ENCODE assay signal across 13 cellular contexts in genomic region chr11:61732705-61733104, GRCh38. TPM values are rescaled to one million over a fixed set of nuclear protein-coding genes. Genes with fewer than 3 reads are reported as not detected.
DNase-seq lines count a peak whose midpoint lies in the region; ATAC-seq and TF ChIP-seq lines count a peak whose summit lies in the region.
"Had no signal": no experiment of that assay in that cellular context is flagged by ENCODE, and none has a peak within 500 bp of the region (broad histone marks: within the 10 kb centered on the region; RNA-seq: fewer than 3 reads in every experiment).

No MANE protein-coding gene starts in this region.

- in situ Hi-C loops in ACHN (cut with HindIII; ENCODE audit: low pct_ligation_motif_present, low pct_unique_long_range_greater_than_20kb, low sequenced_read_pairs) = no loop called here

- H3K4me3 Mint-ChIP-seq in naive thymus-derived CD4-positive, alpha-beta T cell = no peak overlapping the region

- H3K36me3 Mint-ChIP-seq in naive thymus-derived CD4-positive, alpha-beta T cell = no peaks in the 10 kb centered on the region

- peaks cover 0 to 4% (median 0%) of the 10 kb centered on the region in 5 donors for H3K27me3 Mint-ChIP-seq in naive thymus-derived CD4-positive, alpha-beta T cell

- POLR2A ChIA-PET in naive thymus-derived CD4-positive, alpha-beta T cell (lab: Charles Lee) = interaction anchor here (0.5 kb wide), 1 partner anchor 261 kb away, joined by 5 read pairs; no protein-coding TSS in a partner anchor

- H3K79me2 ChIP-seq in OCI-LY3 (ENCODE audit: low read length) = no peaks in the 10 kb centered on the region

- no peaks in the 10 kb centered on the region for H3K9me3 ChIP-seq in OCI-LY3 (ENCODE audit: insufficient read depth, low read length)
- no peaks in the 10 kb centered on the region for H3K9me3 ChIP-seq in tibial nerve
- no peaks in the 10 kb centered on the region for H3K9me3 ChIP-seq in naive thymus-derived CD4-positive, alpha-beta T cell (ENCODE audit: control insufficient read depth in 2 of 3, low read length in 3 of 3)
- H3K9me3 ChIP-seq: left lung, pancreas, stomach had no signal

- H3K4me2 ChIP-seq in OCI-LY3 (ENCODE audit: low read length) = no peak overlapping the region

- TF ChIP-seq CTCF in OCI-LY3 (IDR thresholded peaks at IDR 0.05; ENCODE audit: low read depth, low read length) (no peak), dorsolateral prefrontal cortex (IDR thresholded peaks at IDR 0.05 in 54 of 56, conservative IDR thresholded peaks at IDR 0.05 in 2 of 56; ENCODE audit: low read depth in 1 of 56, partially characterized antibody in 56 of 56) (no peak), tibial nerve (IDR thresholded peaks at IDR 0.05) (no peak)

- CTCF ChIA-PET in naive thymus-derived CD4-positive, alpha-beta T cell (lab: Charles Lee) = interaction anchor here (0.8 to 1.6 kb wide), 13 partner anchors 8 to 376 kb away, joined by 3 to 22 read pairs (median 5); partner anchors contain the start of gene DAGLA

- H3K27me3 ChIP-seq in OCI-LY3 (ENCODE audit: low read depth, low read length) (peaks cover 16% of the 10 kb centered on the region), dorsolateral prefrontal cortex (no peaks in the 10 kb centered on the region), layer of hippocampus (ENCODE audit: control insufficient read depth, insufficient read depth, low read length) (no peaks in the 10 kb centered on the region), tibial nerve (no peaks in the 10 kb centered on the region)
- no peaks in the 10 kb centered on the region for H3K27me3 ChIP-seq in naive thymus-derived CD4-positive, alpha-beta T cell (ENCODE audit: control insufficient read depth in 2 of 2, insufficient read depth in 2 of 2, low read length in 2 of 2)
- H3K27me3 ChIP-seq: brain microvascular endothelial cell, left lung, pancreas, stomach had no signal

- 60 to 76% methylated on average over 3 to 6 of the region's 6 CpGs for WGBS in tibial nerve, 2 donors

- no peak for TF ChIP-seq POLR2A in tibial nerve (IDR thresholded peaks at IDR 0.05)

- H3K9me3 Mint-ChIP-seq in naive thymus-derived CD4-positive, alpha-beta T cell = no peaks in the 10 kb centered on the region

- DNase-seq in dorsolateral prefrontal cortex (peak in 2 of 10 donors; percentile 44 to 76), tibial nerve (ENCODE audit: low spot score in 2 of 2) (no peak), ACHN (no peak), NCI-H1930 (lab: John Stamatoyannopoulos, UW) (no peak), NCI-H446 (lab: John Stamatoyannopoulos, UW) (no peak)
- DNase-seq in naive thymus-derived CD4-positive, alpha-beta T cell = no peak

- no peak overlapping the region for H3K4me3 ChIP-seq in OCI-LY3 (ENCODE audit: low read length)
- no peak overlapping the region for H3K4me3 ChIP-seq in dorsolateral prefrontal cortex
- H3K4me3 ChIP-seq in tibial nerve = no peak overlapping the region
- H3K4me3 ChIP-seq in naive thymus-derived CD4-positive, alpha-beta T cell (ENCODE audit: low read length) = no peak overlapping the region
- H3K4me3 ChIP-seq: left lung, pancreas, stomach had no signal

- no peak overlapping the region for H3K9ac ChIP-seq in OCI-LY3 (ENCODE audit: low read length)

- no peak overlapping the region for H3K27ac ChIP-seq in OCI-LY3 (ENCODE audit: low read length)
- H3K27ac ChIP-seq in dorsolateral prefrontal cortex = peak overlapping the region; percentile 70 to 98 (median 92)
- peak overlapping the region; percentile 86 for H3K27ac ChIP-seq in layer of hippocampus (ENCODE audit: low read depth, low read length)
- peak overlapping the region; percentile 34 to 76 (median 49) for H3K27ac ChIP-seq in tibial nerve
- H3K27ac ChIP-seq in naive thymus-derived CD4-positive, alpha-beta T cell (ENCODE audit: low read depth, low read length) = no peak overlapping the region
- H3K27ac ChIP-seq: brain microvascular endothelial cell, left lung, pancreas, WERI-Rb-1 had no signal

- peak overlapping the region; percentile 82; the same call in 1 of the 2 replicates for H2AFZ ChIP-seq in OCI-LY3 (ENCODE audit: low read depth, low read length)

- H4K20me1 ChIP-seq in OCI-LY3 (ENCODE audit: insufficient read depth, low read length) = no peaks in the 10 kb centered on the region

- peaks cover 4% of the 10 kb centered on the region; the same call in 1 of the 2 replicates for H3K4me1 ChIP-seq in OCI-LY3 (ENCODE audit: low read length)
- peaks cover 0 to 27% (median 5%) of the 10 kb centered on the region in 4 donors for H3K4me1 ChIP-seq in tibial nerve
- H3K4me1 ChIP-seq in naive thymus-derived CD4-positive, alpha-beta T cell (ENCODE audit: control insufficient read depth in 2 of 2, insufficient read depth in 2 of 2, low read length in 2 of 2) = no peaks in the 10 kb centered on the region

- no peak for TF ChIP-seq EP300 in tibial nerve (IDR thresholded peaks at IDR 0.05)

- H3K4me1 Mint-ChIP-seq in naive thymus-derived CD4-positive, alpha-beta T cell = peaks cover 5 to 8% (median 5%) of the 10 kb centered on the region in 7 donors

- intact Hi-C loops in dorsolateral prefrontal cortex (cut with DNase I) = loop anchor here (1.0 to 10.0 kb wide), 4 partner anchors 35 to 255 kb away; partner anchors contain the start of genes DAGLA (in 2 of the 2) and SYT7 (in 1 of the 2)
- intact Hi-C loops in naive thymus-derived CD4-positive, alpha-beta T cell (cut with micrococcal nuclease) = loop anchor here (1.0 kb wide), 4 partner anchors 36 to 94 kb away; partner anchors contain the start of gene DAGLA (in 2 of the 2)

- no peak overlapping the region for H3K27ac Mint-ChIP-seq in naive thymus-derived CD4-positive, alpha-beta T cell

- ATAC-seq in naive thymus-derived CD4-positive, alpha-beta T cell = no peak

- H3K36me3 ChIP-seq in OCI-LY3 (replicated peaks; ENCODE audit: low read depth, low read length) = no peaks in the 10 kb centered on the region
- H3K36me3 ChIP-seq in tibial nerve = peaks cover 0 to 77% (median 0%) of the 10 kb centered on the region in 3 donors
- H3K36me3 ChIP-seq in naive thymus-derived CD4-positive, alpha-beta T cell (ENCODE audit: control insufficient read depth in 2 of 3, insufficient read depth in 3 of 3, low read length in 3 of 3) = no peaks in the 10 kb centered on the region
- H3K36me3 ChIP-seq: WERI-Rb-1 had no signal

RNA-seq across cellular contexts. Expression of gene MYRF, which starts 19.7 kb away (rescaled TPM):
- total RNA-seq in dorsolateral prefrontal cortex (100 to 1,000 TPM in 87 of 120 experiments, 10 to 100 TPM in 33; 23.0 to 708 (median 141) TPM), tibial nerve (1 to 10 TPM; 1.0 to 7.5 (median 2.1) TPM)
- 1 to 10 TPM in 1 of 5 experiments, under 1 TPM in 4; 0.19 to 1.5 (median 0.29) TPM for total RNA-seq in naive thymus-derived CD4-positive, alpha-beta T cell
- polyA plus RNA-seq in naive thymus-derived CD4-positive, alpha-beta T cell = under 1 TPM in 1 of 2 donors, not detected in 1; 0.44 TPM

RNA-seq across cellular contexts. Expression of gene DAGLA, which starts 52.5 kb away (rescaled TPM):
- 10 to 100 TPM; 12.9 to 58.9 (median 36.2) TPM for total RNA-seq in dorsolateral prefrontal cortex
- 1 to 10 TPM; 1.1 to 5.4 (median 3.0) TPM for total RNA-seq in tibial nerve
- total RNA-seq in naive thymus-derived CD4-positive, alpha-beta T cell = 1 to 10 TPM in 1 of 5 experiments, under 1 TPM in 4; 0.15 to 2.1 (median 0.35) TPM
- polyA plus RNA-seq in naive thymus-derived CD4-positive, alpha-beta T cell = under 1 TPM; 0.24 to 0.26 TPM

RNA-seq across cellular contexts. Expression of gene TMEM258, which starts 59.7 kb away (rescaled TPM):
- total RNA-seq in dorsolateral prefrontal cortex = 100 to 1,000 TPM in 1 of 120 experiments, 10 to 100 TPM in 119; 40.6 to 123 (median 65.5) TPM
- total RNA-seq in tibial nerve = 10 to 100 TPM; 21.9 to 56.7 (median 45.2) TPM
- 100 to 1,000 TPM in 1 of 5 experiments, 10 to 100 TPM in 4; 58.4 to 182 (median 83.3) TPM for total RNA-seq in naive thymus-derived CD4-positive, alpha-beta T cell
- polyA plus RNA-seq in naive thymus-derived CD4-positive, alpha-beta T cell = 100 to 1,000 TPM; 149 to 229 TPM

Comparison
In these comparisons a context has a peak if more than half of its experiments do, and no peak if none do; other contexts are left out.
1. H3K27ac ChIP-seq: peak in dorsolateral prefrontal cortex (59 of 59), layer of hippocampus (single experiment) and tibial nerve (4 of 4); none in OCI-LY3 (single experiment) and naive thymus-derived CD4-positive, alpha-beta T cell (single experiment).